ENCODE assay signal across 34 cellular contexts in the genomic region with DNA sequence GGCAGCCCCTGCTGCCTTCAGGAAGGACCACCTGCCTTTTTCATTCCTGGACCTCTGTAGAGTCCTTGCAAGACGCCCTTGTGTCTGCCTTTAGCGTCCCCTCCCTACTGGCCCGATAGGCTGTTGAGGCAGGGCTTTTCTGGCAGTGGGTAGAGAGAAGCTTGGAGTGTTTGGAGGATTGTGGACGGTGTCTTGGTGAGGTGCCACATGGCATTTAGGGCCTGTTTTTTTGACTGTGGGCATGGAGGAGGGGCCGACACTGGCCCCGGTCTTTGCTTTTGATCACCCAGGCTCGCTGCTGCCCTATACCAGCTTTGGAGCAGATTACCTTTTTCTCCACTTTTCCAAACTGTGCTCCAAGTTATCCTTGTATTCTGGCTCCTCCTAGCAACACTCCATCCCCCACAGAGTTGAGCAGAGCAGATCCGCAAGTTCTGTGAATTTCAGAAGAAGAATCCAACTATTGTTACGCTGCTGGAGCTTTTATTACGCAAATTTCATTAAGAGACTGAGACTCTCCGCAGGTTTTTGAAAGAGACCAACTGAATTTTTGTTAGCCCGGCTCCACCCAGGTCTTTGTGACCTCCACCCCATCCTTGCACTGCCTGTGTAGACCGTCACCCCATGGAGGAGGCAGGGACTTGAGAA. TPM values are rescaled to one million over a fixed set of nuclear protein-coding genes. Genes with fewer than 3 reads are reported as not detected.
A peak's percentile ranks its signal among the peaks of the same experiment; 100 is the strongest.
DNase-seq lines count a peak whose midpoint lies in the region; TF ChIP-seq lines count a peak whose summit lies in the region.
"Had no signal": no experiment of that assay in that cellular context is flagged by ENCODE, and none has a peak within 500 bp of the region (broad histone marks: within the 10 kb centered on the region; RNA-seq: fewer than 3 reads in every experiment).

No MANE protein-coding gene starts in this region.

- H3K27ac ChIP-seq in H9 (ENCODE audit: insufficient read length, low read depth, low read length) (no peak overlapping the region), endodermal cell (ENCODE audit: low read depth, low read length) (peak overlapping the region; percentile 44), layer of hippocampus (ENCODE audit: low read depth, low read length) (peak overlapping the region; percentile 55)
- H3K27ac ChIP-seq: colonic mucosa, epithelial cell of prostate, Peyer's patch, right lobe of liver, SJCRH30, thyroid gland had no signal

- H2BK15ac ChIP-seq in H9 (ENCODE audit: low read depth, low read length): no peak overlapping the region

- H3T11ph ChIP-seq in H9 (ENCODE audit: low read length): no peak overlapping the region

- H3K9me3 ChIP-seq in H9 (ENCODE audit: control insufficient read depth, low read depth, low read length): no peaks in the 10 kb centered on the region
- no peaks in the 10 kb centered on the region for H3K9me3 ChIP-seq in endodermal cell (ENCODE audit: control insufficient read depth, low read length)
- H3K9me3 ChIP-seq: colonic mucosa, Peyer's patch, right lobe of liver, SJCRH30, thyroid gland had no signal

- H3K4me2 ChIP-seq in H9 (ENCODE audit: insufficient read depth, insufficient read length, low read length): peak overlapping the region; percentile 4

- no peaks in the 10 kb centered on the region; a peak in 1 of 5 replicates for H3K9me3 Mint-ChIP-seq in H9
- no peaks in the 10 kb centered on the region for H3K9me3 Mint-ChIP-seq in endodermal cell
- H3K9me3 Mint-ChIP-seq: activated CD4-positive, alpha-beta T cell treated with anti-CD3 and anti-CD28 coated beads, Interleukin-2, amount 10 ng/mL, durations not matched to agents 24 days and 14 days; activated naive CD8-positive, alpha-beta T cell treated with anti-CD3 and anti-CD28 coated beads for 36 hours; CD4-positive, alpha-beta T cell; memory B cell had no signal

- H3K4me1 ChIP-seq in H9 (ENCODE audit: insufficient read depth, low read length): peaks cover 4% of the 10 kb centered on the region; the same call in 1 of the 2 replicates
- H3K4me1 ChIP-seq in endodermal cell (ENCODE audit: control insufficient read depth, insufficient read depth, low read length): no peaks in the 10 kb centered on the region
- H3K4me1 ChIP-seq: colonic mucosa, Peyer's patch, thyroid gland had no signal

- H3K4me3 Mint-ChIP-seq in H9: peak overlapping the region in 1 of 2 experiments; percentile 29; a peak in 2 of 5 replicates
- H3K4me3 Mint-ChIP-seq in endodermal cell: no peak overlapping the region
- H3K4me3 Mint-ChIP-seq: activated CD4-positive, alpha-beta T cell treated with anti-CD3 and anti-CD28 coated beads, Interleukin-2, amount 10 ng/mL, durations not matched to agents 24 days and 14 days; activated naive CD8-positive, alpha-beta T cell treated with anti-CD3 and anti-CD28 coated beads for 36 hours; CD4-positive, alpha-beta T cell; memory B cell had no signal

- no peaks in the 10 kb centered on the region for H3K27me3 ChIP-seq in H9 (ENCODE audit: insufficient read depth, low read length)
- no peaks in the 10 kb centered on the region for H3K27me3 ChIP-seq in endodermal cell (ENCODE audit: control insufficient read depth, insufficient read depth, low read length, poor library complexity, severe bottlenecking)
- no peaks in the 10 kb centered on the region for H3K27me3 ChIP-seq in layer of hippocampus (ENCODE audit: control insufficient read depth, insufficient read depth, low read length)
- H3K27me3 ChIP-seq: colonic mucosa, Peyer's patch, right lobe of liver, SJCRH30, thyroid gland had no signal

- no peak overlapping the region for H4K91ac ChIP-seq in H9 (ENCODE audit: insufficient read length, low read depth, low read length)

- H3K79me2 ChIP-seq in H9 (ENCODE audit: insufficient read depth, low read length): no peaks in the 10 kb centered on the region

- no peak overlapping the region for H3K4me3 ChIP-seq in endodermal cell (ENCODE audit: low read length)
- H3K4me3 ChIP-seq: colonic mucosa, Peyer's patch, right lobe of liver, SJCRH30, thyroid gland had no signal

- H3K9ac ChIP-seq in H9 (ENCODE audit: extremely low read depth, insufficient read length, low read length): no peak overlapping the region
- H3K9ac ChIP-seq in endodermal cell (ENCODE audit: extremely low read depth, low read length, poor library complexity, severe bottlenecking): no peak overlapping the region

- peaks cover 92% of the 10 kb centered on the region for H3K36me3 ChIP-seq in endodermal cell (ENCODE audit: control insufficient read depth, insufficient read depth, low read length)

- no peaks in the 10 kb centered on the region for H3K23me2 ChIP-seq in H9 (ENCODE audit: insufficient read length, low read depth, low read length, poor library complexity, severe bottlenecking)

- H3K27ac Mint-ChIP-seq in H9: peak overlapping the region; percentile 84 to 99 (median 95); a peak in 6 of 7 replicates
- H3K27ac Mint-ChIP-seq in endodermal cell: peak overlapping the region; percentile 74
- H3K27ac Mint-ChIP-seq: activated CD4-positive, alpha-beta T cell treated with anti-CD3 and anti-CD28 coated beads, Interleukin-2, amount 10 ng/mL, durations not matched to agents 24 days and 14 days; activated naive CD8-positive, alpha-beta T cell treated with anti-CD3 and anti-CD28 coated beads for 36 hours; CD4-positive, alpha-beta T cell; memory B cell had no signal

- peaks cover 30 to 41% of the 10 kb centered on the region in 2 experiments for H3K4me1 Mint-ChIP-seq in H9
- H3K4me1 Mint-ChIP-seq in endodermal cell: no peaks in the 10 kb centered on the region
- H3K4me1 Mint-ChIP-seq: activated CD4-positive, alpha-beta T cell treated with anti-CD3 and anti-CD28 coated beads, Interleukin-2, amount 10 ng/mL, durations not matched to agents 24 days and 14 days; activated naive CD8-positive, alpha-beta T cell treated with anti-CD3 and anti-CD28 coated beads for 36 hours; memory B cell had no signal

- WGBS in H9 (ENCODE audit: extremely low coverage, insufficient read length, low lambda C conversion rate): no CpG with 5 or more reads among the region's 13 CpGs
- 85 to 87% methylated on average over 8 to 13 of the region's 13 CpGs for WGBS in endodermal cell (ENCODE audit: insufficient coverage in 1 of 2, insufficient read length in 1 of 2), 2 experiments

- H4K5ac ChIP-seq in H9 (ENCODE audit: insufficient read length, low read depth, low read length): no peak overlapping the region

- no peaks in the 10 kb centered on the region for H4K20me1 ChIP-seq in H9 (ENCODE audit: control insufficient read depth, insufficient read depth, insufficient read length)

- no peak overlapping the region for H4K8ac ChIP-seq in H9 (replicated peaks; ENCODE audit: insufficient read length, low read depth, low read length)

- no peak overlapping the region for H2AFZ ChIP-seq in H9 (ENCODE audit: low read length)

- no peak overlapping the region for H2BK5ac ChIP-seq in H9 (ENCODE audit: insufficient read length, low read length)

- H3K18ac ChIP-seq in H9 (ENCODE audit: insufficient read length, low read depth, low read length): no peak overlapping the region

- no peak overlapping the region for H2BK12ac ChIP-seq in H9 (ENCODE audit: insufficient read length, low read depth, low read length)

- no peak overlapping the region for H2BK120ac ChIP-seq in H9 (ENCODE audit: low read depth, low read length, poor library complexity, severe bottlenecking)

- no peaks in the 10 kb centered on the region for H3K79me1 ChIP-seq in H9 (ENCODE audit: insufficient read depth, low read depth, low read length, poor library complexity, severe bottlenecking)

- no peak overlapping the region for H3K56ac ChIP-seq in H9 (ENCODE audit: insufficient read length, low read depth, low read length)

- peak overlapping the region; percentile 43; the same call in 1 of the 2 replicates for H3K14ac ChIP-seq in H9 (ENCODE audit: insufficient read depth, low read length)

- H3K36me3 Mint-ChIP-seq in H9 (ENCODE audit: insufficient read depth in 1 of 3, low read depth in 3 of 3): peaks cover 36 to 72% (median 69%) of the 10 kb centered on the region in 3 experiments; a peak in 6 of 7 replicates
- peaks cover 69% of the 10 kb centered on the region for H3K36me3 Mint-ChIP-seq in endodermal cell (ENCODE audit: low read depth)

- H3K27me3 Mint-ChIP-seq in H9 (ENCODE audit: low read depth): no peaks in the 10 kb centered on the region; the same call in 1 of the 2 replicates
- H3K27me3 Mint-ChIP-seq in endodermal cell (ENCODE audit: insufficient read depth): no peaks in the 10 kb centered on the region
- H3K27me3 Mint-ChIP-seq: activated CD4-positive, alpha-beta T cell treated with anti-CD3 and anti-CD28 coated beads, Interleukin-2, amount 10 ng/mL, durations not matched to agents 24 days and 14 days; activated naive CD8-positive, alpha-beta T cell treated with anti-CD3 and anti-CD28 coated beads for 36 hours; CD4-positive, alpha-beta T cell; memory B cell had no signal

- no peak overlapping the region for H2BK20ac ChIP-seq in H9 (ENCODE audit: low read depth, low read length, poor library complexity, severe bottlenecking)

- no peak for TF ChIP-seq CTCF in H9 (conservative IDR thresholded peaks at IDR 0.05)
- TF ChIP-seq CTCF in endodermal cell (conservative IDR thresholded peaks at IDR 0.05): no peak

- DNase-seq in Ammon's horn (ENCODE audit: low spot score): peak; percentile 58
- peak; percentile 47 for DNase-seq in H9
- DNase-seq in endodermal cell: peak; percentile 46
- DNase-seq in NCI-H748 treated with DMSO at 0.1 percent for 48 hours (lab: John Stamatoyannopoulos, UW): no peak
- DNase-seq in NCI-H526 (lab: John Stamatoyannopoulos, UW): no peak
- no peak for DNase-seq in stimulated activated CD4-positive, alpha-beta T cell treated with anti-CD3 and anti-CD28 coated beads, Interleukin-4, amount 100 ng/mL, for 4 hours
- no peak for DNase-seq in DMS153 (lab: John Stamatoyannopoulos, UW)
- DNase-seq: activated CD4-positive, alpha-beta T cell treated with anti-CD3 and anti-CD28 coated beads, Interleukin-2, amount 10 ng/mL, durations not matched to agents 24 days and 14 days; activated gamma-delta T cell; activated naive CD8-positive, alpha-beta T cell treated with anti-CD3 and anti-CD28 coated beads for 36 hours; activated T-cell treated with anti-CD3 and anti-CD28 coated beads, Interleukin-2, amount 50 U/mL, for 1 hour; AML-193; CD4-positive, alpha-beta T cell; colonic mucosa; effector CD4-positive, alpha-beta T cell; IMR-90; NCI-H146; NCI-H774; Peyer's patch; right lobe of liver; SJCRH30; stimulated activated CD4-positive, alpha-beta T cell treated with anti-CD3 and anti-CD28 coated beads, Interleukin-12 subunit alpha, Interleukin-12 subunit beta, amount 100 ng/mL, for 4 hours; stimulated activated CD4-positive, alpha-beta T cell treated with anti-CD3 and anti-CD28 coated beads, Interleukin-2, amount 100 ng/mL, for 48 hours; SW 1271; T1000; thyroid gland had no signal

- no peak overlapping the region for H3K23ac ChIP-seq in H9 (ENCODE audit: insufficient read length, low read depth, low read length)

- no peak overlapping the region for H3K4ac ChIP-seq in H9 (ENCODE audit: low read depth, low read length)

- no peak overlapping the region for H2AK5ac ChIP-seq in H9 (ENCODE audit: insufficient read length, low read length)

RNA-seq across cellular contexts. Expression of a gene that starts 34.8 kb away (rescaled TPM):
- total RNA-seq in H9 (2021) (not detected in 2 replicates), endodermal cell (not detected)
- 5.8 TPM for polyA plus RNA-seq in endodermal cell (2013, experiment 1 of 2)
- polyA plus RNA-seq in endodermal cell (2013, experiment 2 of 2): 5.3 TPM
- total RNA-seq: A673; activated naive CD8-positive, alpha-beta T cell treated with anti-CD3 and anti-CD28 coated beads for 36 hours; bronchial epithelial cell; colonic mucosa; Daoy; IMR-90; myocyte; posterior vena cava; thyroid gland had no signal
- polyA plus RNA-seq: IMR-90 had no signal

RNA-seq across cellular contexts. Expression of a gene that starts 50.2 kb away (rescaled TPM):
- total RNA-seq in H9 (2021) (78.6 and 83.5 TPM in 2 replicates), endodermal cell (10 to 100 TPM; 74.3 to 76.3 TPM)
- polyA plus RNA-seq in endodermal cell (2013, experiment 1 of 2): 60.9 TPM
- 59.4 TPM for polyA plus RNA-seq in endodermal cell (2013, experiment 2 of 2)

Comparison
In these comparisons a context has a peak if more than half of its experiments do, and no peak if none do; other contexts are left out.
1. DNase-seq: peak in Ammon's horn (single experiment), H9 (single experiment) and endodermal cell (single experiment); none in NCI-H748 treated with DMSO at 0.1 percent for 48 hours (single experiment), NCI-H526 (0 of 2), stimulated activated CD4-positive, alpha-beta T cell treated with anti-CD3 and anti-CD28 coated beads, Interleukin-4, amount 100 ng/mL, for 4 hours (0 of 2) and DMS153 (single experiment).